In the genomic region with DNA sequence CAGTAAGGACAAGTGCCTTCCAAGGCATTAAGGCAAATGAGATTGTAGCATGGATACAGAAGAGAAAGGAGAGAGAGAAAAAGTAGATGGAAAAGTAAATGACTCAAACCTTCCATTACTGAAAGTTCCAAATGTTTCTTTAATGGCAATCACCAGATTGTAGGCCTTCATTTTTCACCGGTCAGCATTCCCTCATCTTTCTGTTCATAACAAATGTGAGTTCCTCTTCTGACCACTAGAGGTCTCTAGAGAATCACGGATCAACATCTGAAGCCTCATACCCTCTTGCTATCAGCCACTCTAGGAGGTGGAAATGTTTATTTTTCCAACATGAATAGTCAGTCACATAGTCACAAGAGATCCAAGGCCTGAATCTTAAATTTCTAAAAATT, we compare ENCODE assay signal across 8 cellular contexts.
DNase-seq lines count a peak whose midpoint lies in the region; ATAC-seq and TF ChIP-seq lines count a peak whose summit lies in the region.

No MANE protein-coding gene starts in this region.

- H3K36me3 Mint-ChIP-seq in CD4-positive, alpha-beta T cell (ENCODE audit: low read depth) = no peaks in the 10 kb centered on the region

- CTCF ChIA-PET in CD4-positive, alpha-beta T cell (lab: Charles Lee) = interaction anchor here (1.0 to 1.6 kb wide), 3 partner anchors 290 to 1211 kb away, joined by 3 read pairs; no protein-coding TSS in a partner anchor

- peak; percentile 93 for TF ChIP-seq CTCF in CD4-positive, alpha-beta T cell (IDR thresholded peaks at IDR 0.05)
- TF ChIP-seq CTCF in WERI-Rb-1 (IDR thresholded peaks at IDR 0.05; ENCODE audit: low read depth, low read length) = peak; percentile 53
- peak; percentile 67 for TF ChIP-seq CTCF in cardiac muscle cell (IDR thresholded peaks at IDR 0.05; ENCODE audit: low read depth, low read length)

- peaks cover 3% of the 10 kb centered on the region for H3K4me1 Mint-ChIP-seq in CD4-positive, alpha-beta T cell (ENCODE audit: low read depth)

- POLR2A ChIA-PET in CD4-positive, alpha-beta T cell (lab: Charles Lee) = no interaction called here

- peak; percentile 60 for ATAC-seq in CD4-positive, alpha-beta T cell (ENCODE audit: poor library complexity)
- ATAC-seq in GM18858 (IDR thresholded peaks at IDR 0.05; ENCODE audit: unreplicated experiment) (peak; percentile 84), HG02943 (IDR thresholded peaks at IDR 0.05; ENCODE audit: low read depth, unreplicated experiment) (peak; percentile 60)

- H3K9me3 ChIP-seq in CD4-positive, alpha-beta T cell (ENCODE audit: control insufficient read depth, low read length) = no peaks in the 10 kb centered on the region
- H3K9me3 ChIP-seq in WERI-Rb-1 (ENCODE audit: severe bottlenecking) (no peaks in the 10 kb centered on the region), cardiac muscle cell (ENCODE audit: low read depth) (no peaks in the 10 kb centered on the region)

- no peak overlapping the region for H3K27ac Mint-ChIP-seq in CD4-positive, alpha-beta T cell

- H3K4me3 ChIP-seq in WERI-Rb-1 (ENCODE audit: low read depth, low read length) (no peak overlapping the region), cardiac muscle cell (no peak overlapping the region)

- H3K9me3 Mint-ChIP-seq in CD4-positive, alpha-beta T cell = no peaks in the 10 kb centered on the region

- H3K36me3 ChIP-seq in WERI-Rb-1 = no peaks in the 10 kb centered on the region
- no peaks in the 10 kb centered on the region for H3K36me3 ChIP-seq in cardiac muscle cell

- H3K4me3 Mint-ChIP-seq in CD4-positive, alpha-beta T cell = no peak overlapping the region

- no peaks in the 10 kb centered on the region for H3K27me3 Mint-ChIP-seq in CD4-positive, alpha-beta T cell

- DNase-seq in CD4-positive, alpha-beta T cell = no peak
- DNase-seq in NCI-H1694 (lab: John Stamatoyannopoulos, UW) = peak; percentile 32
- DNase-seq in WERI-Rb-1 = no peak
- DNase-seq in cardiac muscle cell (ENCODE audit: low read depth in 1 of 2, low spot score in 1 of 2) = peak; percentile 78 to 87
- DNase-seq in renal cortical epithelial cell (ENCODE audit: low read depth) = peak; percentile 73
- no peak for DNase-seq in GOT3 (lab: John Stamatoyannopoulos, UW)

- no peak overlapping the region for H3K27ac ChIP-seq in CD4-positive, alpha-beta T cell (ENCODE audit: low read depth, low read length)
- no peak overlapping the region for H3K27ac ChIP-seq in WERI-Rb-1
- H3K27ac ChIP-seq in cardiac muscle cell = peak overlapping the region; percentile 31

- intact Hi-C loops in CD4-positive, alpha-beta T cell (cut with DNase I, micrococcal nuclease) = loop anchor here (1.0 to 10.0 kb wide), 11 partner anchors 113 to 1363 kb away; a partner anchor contains a TSS

- no peaks in the 10 kb centered on the region for H3K27me3 ChIP-seq in CD4-positive, alpha-beta T cell (ENCODE audit: control insufficient read depth, insufficient read depth, low read length)
- H3K27me3 ChIP-seq in WERI-Rb-1 (ENCODE audit: insufficient read depth, low read depth, severe bottlenecking) = no peaks in the 10 kb centered on the region
- no peaks in the 10 kb centered on the region for H3K27me3 ChIP-seq in cardiac muscle cell

- peaks cover 35% of the 10 kb centered on the region for H3K4me1 ChIP-seq in cardiac muscle cell (ENCODE audit: low read depth)

Comparison
In these comparisons a context has a peak if more than half of its experiments do, and no peak if none do; other contexts are left out.
1. DNase-seq: peak in NCI-H1694 (single experiment), cardiac muscle cell (2 of 2) and renal cortical epithelial cell (single experiment); none in CD4-positive, alpha-beta T cell (0 of 10), WERI-Rb-1 (single experiment) and GOT3 (single experiment).
2. Peak in every context shown above with its lines, with median percentiles within 50 percentile points of each other: ATAC-seq and CTCF ChIP-seq.